Comparison of ENCODE assay signal across 8 cellular contexts in the genomic region with DNA sequence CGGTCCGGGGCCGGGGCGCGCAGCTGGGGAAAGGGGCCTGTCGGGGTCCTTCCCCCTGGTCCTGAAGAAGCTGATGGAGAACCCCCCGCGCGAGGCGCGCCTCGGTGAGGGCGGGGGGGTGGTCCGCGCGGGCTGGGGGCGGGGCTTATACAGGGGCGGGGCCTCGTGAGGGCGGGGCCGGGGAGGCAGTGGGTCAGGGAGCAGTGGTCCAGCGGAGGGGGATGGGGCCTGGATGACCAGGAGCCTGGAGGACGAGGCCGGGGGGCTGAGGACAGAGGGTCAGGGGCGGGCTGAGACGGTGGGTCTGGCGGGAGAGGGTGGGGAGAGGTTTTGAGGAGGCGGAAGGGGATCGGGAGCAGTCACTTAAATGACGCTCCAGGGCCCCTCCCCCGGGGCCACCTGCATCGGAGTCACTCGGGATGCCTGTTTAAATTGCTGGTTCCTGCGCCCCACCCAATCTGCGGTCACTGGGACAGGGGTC.
DNase-seq lines count a peak whose midpoint lies in the region; TF ChIP-seq lines count a peak whose summit lies in the region.

No MANE protein-coding gene starts in this region.

- H3K4me3 ChIP-seq in GM12875 (ENCODE audit: low read depth, low read length) = peak overlapping the region; percentile 61
- peak overlapping the region; percentile 48 for H3K4me3 ChIP-seq in HAP-1
- H3K4me3 ChIP-seq in mucosa of rectum (ENCODE audit: low read length in 2 of 2) = peak overlapping the region; percentile 82

- H3K9me3 ChIP-seq in HAP-1 = no peaks in the 10 kb centered on the region
- H3K9me3 ChIP-seq in mucosa of rectum (ENCODE audit: control insufficient read depth in 2 of 2, low read length in 2 of 2) = no peaks in the 10 kb centered on the region

- H3K4me1 ChIP-seq in HAP-1 (peaks cover 8% of the 10 kb centered on the region), mucosa of rectum (ENCODE audit: control insufficient read depth in 2 of 2, insufficient read depth in 2 of 2, low read length in 2 of 2) (peaks cover 21 to 35% of the 10 kb centered on the region in 2 donors)

- peak overlapping the region; percentile 63 to 81 for H3K9ac ChIP-seq in mucosa of rectum (ENCODE audit: low read depth in 1 of 2, low read length in 2 of 2)

- TF ChIP-seq CTCF in GM12875 (IDR thresholded peaks at IDR 0.05; ENCODE audit: borderline replicate concordance, insufficient read depth, low read depth, low read length) = no peak

- DNase-seq in HAP-1 (ENCODE audit: low spot score in 2 of 2) (peak; percentile 50 to 77), NCI-H1105 (lab: John Stamatoyannopoulos, UW) (peak; percentile 69), activated T-cell treated with anti-CD3 and anti-CD28 coated beads for 24 hours (ENCODE audit: low read depth) (peak; percentile 45), epithelial cell of prostate (ENCODE audit: low read depth, low spot score) (no peak), superior temporal gyrus (ENCODE audit: extremely low spot score) (no peak)
- DNase-seq in stimulated activated CD8-positive, alpha-beta memory T cell treated with anti-CD3 and anti-CD28 coated beads, Interleukin-7, amount 100 ng/mL, for 4 hours (ENCODE audit: low read depth in 2 of 2) = peak; percentile 30 to 50

- in situ Hi-C loops in HAP-1 (cut with MboI; ENCODE audit: low sequenced_read_pairs) = no loop called here

- H3K27me3 ChIP-seq in HAP-1 (ENCODE audit: low read depth) (no peaks in the 10 kb centered on the region), mucosa of rectum (ENCODE audit: control insufficient read depth in 2 of 2, insufficient read depth in 2 of 2, low read length in 2 of 2) (no peaks in the 10 kb centered on the region)

- H3K36me3 ChIP-seq in HAP-1 (replicated peaks) (no peaks in the 10 kb centered on the region), mucosa of rectum (ENCODE audit: control insufficient read depth in 2 of 2, insufficient read depth in 2 of 2, low read length in 2 of 2) (peaks cover 0 to under 1% of the 10 kb centered on the region in 2 donors)

- peak overlapping the region; percentile 94 for H3K27ac ChIP-seq in epithelial cell of prostate
- peak overlapping the region; percentile 100 for H3K27ac ChIP-seq in mucosa of rectum (ENCODE audit: low read depth in 2 of 2, low read length in 2 of 2)

Comparison
In these comparisons a context has a peak if more than half of its experiments do, and no peak if none do; other contexts are left out.
1. DNase-seq: peak in HAP-1 (2 of 2), NCI-H1105 (single experiment), activated T-cell treated with anti-CD3 and anti-CD28 coated beads for 24 hours (single experiment) and stimulated activated CD8-positive, alpha-beta memory T cell treated with anti-CD3 and anti-CD28 coated beads, Interleukin-7, amount 100 ng/mL, for 4 hours (2 of 2); none in epithelial cell of prostate (single experiment) and superior temporal gyrus (single experiment).
2. Peak in every context shown above with its lines, with median percentiles within 50 percentile points of each other: H3K4me3 ChIP-seq.